In genomic region chr17:19418312-19418992, GRCh38 we compare ENCODE assay signal across 9 cellular contexts. TPM values are rescaled to one million over a fixed set of nuclear protein-coding genes. Genes with fewer than 3 reads are reported as not detected.
DNase-seq lines count a peak whose midpoint lies in the region; ATAC-seq, FAIRE-seq and TF ChIP-seq lines count a peak whose summit lies in the region.
"Had no signal": no experiment of that assay in that cellular context is flagged by ENCODE, and none has a peak within 500 bp of the region (broad histone marks: within the 10 kb centered on the region; RNA-seq: fewer than 3 reads in every experiment).

No MANE protein-coding gene starts in this region.

- no peak overlapping the region for H3K4me3 Mint-ChIP-seq in activated CD4-positive, alpha-beta memory T cell treated with anti-CD3 and anti-CD28 coated beads, Interleukin-2, amount 10 ng/mL, durations not matched to agents 7 days and 5 days

- H3K27ac ChIP-seq in HL-60 (replicated peaks), result no peak overlapping the region
- no peak overlapping the region for H3K27ac ChIP-seq in right cardiac atrium (ENCODE audit: low read length)
- no peak overlapping the region for H3K27ac ChIP-seq in SJCRH30

- H3K4me1 Mint-ChIP-seq in activated CD4-positive, alpha-beta memory T cell treated with anti-CD3 and anti-CD28 coated beads, Interleukin-2, amount 10 ng/mL, durations not matched to agents 7 days and 5 days, result peaks cover 15% of the 10 kb centered on the region

- H3K36me3 Mint-ChIP-seq in activated CD4-positive, alpha-beta memory T cell treated with anti-CD3 and anti-CD28 coated beads, Interleukin-2, amount 10 ng/mL, durations not matched to agents 7 days and 5 days (ENCODE audit: low read depth), result no peaks in the 10 kb centered on the region

- no peak for FAIRE-seq in H54 (lab: Jason Lieb, UNC)
- FAIRE-seq: K562 had no signal

- no peaks in the 10 kb centered on the region for H3K9me3 Mint-ChIP-seq in activated CD4-positive, alpha-beta memory T cell treated with anti-CD3 and anti-CD28 coated beads, Interleukin-2, amount 10 ng/mL, durations not matched to agents 7 days and 5 days

- CTCF ChIA-PET in activated CD4-positive, alpha-beta memory T cell treated with anti-CD3 and anti-CD28 coated beads, Interleukin-2, amount 10 ng/mL, durations not matched to agents 7 days and 5 days (lab: Charles Lee), result no interaction called here

- intact Hi-C loops in right cardiac atrium (cut with DNase I), result no loop called here

- no peaks in the 10 kb centered on the region for H3K9me3 ChIP-seq in right cardiac atrium (ENCODE audit: control insufficient read depth, low read length)
- H3K9me3 ChIP-seq in SJCRH30 (replicated peaks), result no peaks in the 10 kb centered on the region

- H3K27me3 Mint-ChIP-seq in activated CD4-positive, alpha-beta memory T cell treated with anti-CD3 and anti-CD28 coated beads, Interleukin-2, amount 10 ng/mL, durations not matched to agents 7 days and 5 days, result peaks cover 7% of the 10 kb centered on the region

- H3K4me1 ChIP-seq in right cardiac atrium (ENCODE audit: control insufficient read depth, insufficient read depth, low read length) (no peaks in the 10 kb centered on the region), SJCRH30 (no peaks in the 10 kb centered on the region)

- no peak overlapping the region for H3K4me3 ChIP-seq in HL-60 (replicated peaks; ENCODE audit: insufficient read depth, low read length)
- H3K4me3 ChIP-seq in right cardiac atrium (ENCODE audit: low read length), result no peak overlapping the region
- H3K4me3 ChIP-seq in SJCRH30, result no peak overlapping the region
- H3K4me3 ChIP-seq: K562 had no signal

- H3K27me3 ChIP-seq in HL-60 (ENCODE audit: insufficient read depth, poor library complexity, severe bottlenecking) (no peaks in the 10 kb centered on the region), right cardiac atrium (ENCODE audit: control insufficient read depth, insufficient read depth) (no peaks in the 10 kb centered on the region), SJCRH30 (peaks cover 10% of the 10 kb centered on the region)

- ATAC-seq in right cardiac atrium (peak in 1 of 2 donors; percentile 48), HG02885 (IDR thresholded peaks at IDR 0.05; ENCODE audit: poor library complexity, unreplicated experiment) (no peak), HG03095 (IDR thresholded peaks at IDR 0.05; ENCODE audit: unreplicated experiment) (no peak)
- ATAC-seq: K562 had no signal

- no peak for TF ChIP-seq CTCF in HL-60 (IDR thresholded peaks at IDR 0.05; ENCODE audit: insufficient read depth, low read length)

- no peaks in the 10 kb centered on the region for H3K36me3 ChIP-seq in SJCRH30

- TF ChIP-seq POLR2A in H54 (IDR thresholded peaks at IDR 0.05; ENCODE audit: low read depth, low read length), result no peak

- POLR2A ChIA-PET in activated CD4-positive, alpha-beta memory T cell treated with anti-CD3 and anti-CD28 coated beads, Interleukin-2, amount 10 ng/mL, durations not matched to agents 7 days and 5 days (lab: Charles Lee), result interaction anchor here (0.8 to 1.0 kb wide), 2 partner anchors 40 to 55 kb away, joined by 3 read pairs; partner anchors contain the start of genes B9D1 and MAPK7

- DNase-seq in AG08395 (ENCODE audit: low spot score) (peak; percentile 51), HL-60 (ENCODE audit: low read depth in 1 of 2, low spot score in 1 of 2) (peak; percentile 11 to 44), right cardiac atrium (peak in 2 of 3 donors; percentile 35 to 36), H54 (ENCODE audit: insufficient read length, low spot score) (no peak), SJCRH30 (no peak)
- DNase-seq in activated CD4-positive, alpha-beta memory T cell treated with anti-CD3 and anti-CD28 coated beads, Interleukin-2, amount 10 ng/mL, durations not matched to agents 7 days and 5 days, result peak; percentile 39

- 54% methylated on average over 7 of the region's 7 CpGs for WGBS in right cardiac atrium

- no peak overlapping the region for H3K27ac Mint-ChIP-seq in activated CD4-positive, alpha-beta memory T cell treated with anti-CD3 and anti-CD28 coated beads, Interleukin-2, amount 10 ng/mL, durations not matched to agents 7 days and 5 days

RNA-seq across cellular contexts. Expression of gene RNF112, which starts 7.4 kb away (rescaled TPM):
- under 1 TPM; 0.58 to 0.60 TPM for total RNA-seq in activated CD4-positive, alpha-beta memory T cell treated with anti-CD3 and anti-CD28 coated beads, Interleukin-2, amount 10 ng/mL, durations not matched to agents 7 days and 5 days
- 1 to 10 TPM; 2.5 to 6.3 (median 4.4) TPM for total RNA-seq in right cardiac atrium
- 3.3 TPM for polyA plus RNA-seq in right cardiac atrium
- 1.2 and 2.4 TPM in 2 replicates for total RNA-seq in SJCRH30 (2014; rRNA removed; shearing (Covaris generic))
- polyA plus RNA-seq: K562 had no signal

RNA-seq across cellular contexts. Expression of gene MFAP4, which starts 31.5 kb away (rescaled TPM):
- not detected for total RNA-seq in activated CD4-positive, alpha-beta memory T cell treated with anti-CD3 and anti-CD28 coated beads, Interleukin-2, amount 10 ng/mL, durations not matched to agents 7 days and 5 days
- 100 to 1,000 TPM in 3 of 4 donors, 10 to 100 TPM in 1; 92.8 to 160 (median 131) TPM for total RNA-seq in right cardiac atrium
- 95.2 TPM for polyA plus RNA-seq in right cardiac atrium
- total RNA-seq in SJCRH30 (2014; rRNA removed; shearing (Covaris generic)), result 79.6 and 82.5 TPM in 2 replicates

RNA-seq across cellular contexts. Expression of gene MAPK7, which starts 40.2 kb away (rescaled TPM):
- total RNA-seq in activated CD4-positive, alpha-beta memory T cell treated with anti-CD3 and anti-CD28 coated beads, Interleukin-2, amount 10 ng/mL, durations not matched to agents 7 days and 5 days, result 10 to 100 TPM; 40.6 to 41.4 TPM
- 10 to 100 TPM; 13.3 to 16.7 (median 16.3) TPM for total RNA-seq in right cardiac atrium
- polyA plus RNA-seq in right cardiac atrium, result 9.0 TPM
- total RNA-seq in SJCRH30 (2014; rRNA removed; shearing (Covaris generic)), result 38.3 and 43.1 TPM in 2 replicates

RNA-seq across cellular contexts. Expression of gene B9D1, which starts 55.9 kb away (rescaled TPM):
- total RNA-seq in activated CD4-positive, alpha-beta memory T cell treated with anti-CD3 and anti-CD28 coated beads, Interleukin-2, amount 10 ng/mL, durations not matched to agents 7 days and 5 days, result 1 to 10 TPM; 2.7 to 3.1 TPM
- total RNA-seq in right cardiac atrium, result 10 to 100 TPM in 3 of 4 donors, 1 to 10 TPM in 1; 9.8 to 14.6 (median 12.1) TPM
- 20.9 TPM for polyA plus RNA-seq in right cardiac atrium
- 15.2 and 15.3 TPM in 2 replicates for total RNA-seq in SJCRH30 (2014; rRNA removed; shearing (Covaris generic))

Comparison
In these comparisons a context has a peak if more than half of its experiments do, and no peak if none do; other contexts are left out.
1. DNase-seq: peak in AG08395 (single experiment), HL-60 (2 of 2), activated CD4-positive, alpha-beta memory T cell treated with anti-CD3 and anti-CD28 coated beads, Interleukin-2, amount 10 ng/mL, durations not matched to agents 7 days and 5 days (single experiment) and right cardiac atrium (2 of 3); none in H54 (single experiment) and SJCRH30 (0 of 2).
2. RNA of gene MFAP4, which starts 31.5 kb away (total RNA-seq): 92.8 to 160 TPM in right cardiac atrium and 79.6 to 82.5 TPM in SJCRH30; not detected in activated CD4-positive, alpha-beta memory T cell treated with anti-CD3 and anti-CD28 coated beads, Interleukin-2, amount 10 ng/mL, durations not matched to agents 7 days and 5 days; every median in the first group is over 10 times any median in the second.